Comparison of ENCODE assay signal across 8 cellular contexts in the genomic region with DNA sequence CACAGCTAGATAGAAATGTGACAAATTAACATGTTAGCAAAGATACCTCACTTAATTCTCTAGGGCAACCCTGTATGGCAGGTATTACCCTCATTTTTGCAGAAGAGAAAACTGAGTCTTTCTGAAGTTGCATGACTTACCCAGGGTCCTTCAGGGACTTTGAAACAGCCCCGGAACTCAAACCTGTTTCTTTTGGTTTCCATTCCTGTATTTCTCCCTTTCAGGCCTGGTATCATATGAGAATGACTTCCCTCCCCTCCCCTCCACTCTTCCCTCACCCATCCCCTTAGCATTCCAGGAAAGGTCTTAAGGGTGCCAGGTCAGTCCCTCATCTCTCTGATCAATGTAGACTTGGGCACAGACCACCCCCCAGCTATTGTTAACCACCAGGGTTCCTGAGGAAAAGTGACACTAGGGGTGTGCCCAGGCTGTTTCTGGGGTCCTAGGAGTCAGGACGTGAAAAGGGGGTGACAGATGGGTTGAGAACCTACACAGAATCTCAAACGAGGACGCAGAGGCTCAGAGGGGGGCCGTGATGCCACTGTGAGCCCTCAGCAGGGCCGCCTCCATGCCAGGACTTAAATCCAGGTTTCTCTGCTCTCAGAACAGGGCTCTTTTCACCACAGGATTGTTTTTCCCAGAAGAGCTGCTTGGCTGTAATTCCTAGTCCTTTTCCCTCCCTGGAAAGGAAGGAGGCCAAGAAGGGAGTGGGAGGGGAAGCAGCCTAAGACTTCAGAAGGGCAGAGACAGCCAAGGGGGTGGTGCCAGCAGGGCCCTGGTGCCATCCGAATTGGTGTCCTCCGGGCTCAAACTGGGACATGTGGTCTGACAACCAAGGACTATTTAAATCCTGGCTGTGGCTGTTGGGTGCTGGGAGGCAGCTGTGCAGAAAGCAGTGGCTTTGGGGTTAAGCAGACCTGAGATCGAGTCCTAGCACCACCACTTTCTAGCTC. TPM values are rescaled to one million over a fixed set of nuclear protein-coding genes. Genes with fewer than 3 reads are reported as not detected.
DNase-seq lines count a peak whose midpoint lies in the region; ATAC-seq, FAIRE-seq and TF ChIP-seq lines count a peak whose summit lies in the region.

No MANE protein-coding gene starts in this region.

- no peaks in the 10 kb centered on the region for H3K9me3 ChIP-seq in right atrium auricular region
- H3K9me3 ChIP-seq in skeletal muscle tissue (ENCODE audit: control insufficient read depth in 3 of 3, low read length in 3 of 3) = no peaks in the 10 kb centered on the region

- peak overlapping the region; percentile 100 for H3K27ac ChIP-seq in right atrium auricular region
- peak overlapping the region; percentile 99 for H3K27ac ChIP-seq in skeletal muscle tissue (ENCODE audit: low read depth, low read length)

- CTCF ChIA-PET in activated B cell treated with CpG ODN at 0.5 μM for 24 hours (lab: Charles Lee) = interaction anchor here (1.0 to 1.7 kb wide), 4 partner anchors 18 to 76 kb away, joined by 3 to 8 read pairs (median 4); no protein-coding TSS in a partner anchor

- H3K27me3 ChIP-seq in right atrium auricular region = no peaks in the 10 kb centered on the region
- no peaks in the 10 kb centered on the region for H3K27me3 ChIP-seq in skeletal muscle tissue (ENCODE audit: control insufficient read depth in 3 of 3, insufficient read depth in 3 of 3, low read length in 3 of 3)

- no peaks in the 10 kb centered on the region for H3K36me3 ChIP-seq in right atrium auricular region
- H3K36me3 ChIP-seq in skeletal muscle tissue (ENCODE audit: control insufficient read depth in 3 of 3, insufficient read depth in 3 of 3, low read length in 3 of 3) = no peaks in the 10 kb centered on the region

- TF ChIP-seq CTCF in activated B cell treated with CpG ODN at 0.5 μM for 24 hours (IDR thresholded peaks at IDR 0.05) (no peak), right atrium auricular region (IDR thresholded peaks at IDR 0.05) (no peak)

- peak overlapping the region; percentile 100 for H3K27ac Mint-ChIP-seq in activated B cell treated with CpG ODN at 0.5 μM for 24 hours

- peaks cover 7% of the 10 kb centered on the region for H3K36me3 Mint-ChIP-seq in activated B cell treated with CpG ODN at 0.5 μM for 24 hours (ENCODE audit: low read depth)

- DNase-seq in GM18507 (ENCODE audit: extremely low spot score, insufficient read length, low read depth) (no peak), activated B cell treated with CpG ODN at 0.5 μM for 24 hours (no peak), right atrium auricular region (ENCODE audit: low spot score) (no peak)
- no peak for DNase-seq in effector CD8-positive, alpha-beta T cell (lab: John Stamatoyannopoulos, UW)

- H3K4me3 ChIP-seq in right atrium auricular region = no peak overlapping the region
- H3K4me3 ChIP-seq in skeletal muscle tissue (ENCODE audit: low read length in 3 of 3) = peak overlapping the region in 2 of 3 donors; percentile 13 to 23

- peak overlapping the region; percentile 64 to 76 (median 70) for H3K9ac ChIP-seq in skeletal muscle tissue (ENCODE audit: low read depth in 1 of 3, low read length in 3 of 3)

- POLR2A ChIA-PET in activated B cell treated with CpG ODN at 0.5 μM for 24 hours (lab: Charles Lee) = interaction anchor here (0.6 to 3.0 kb wide), 12 partner anchors 17 to 947 kb away, joined by 3 to 15 read pairs (median 4); no protein-coding TSS in a partner anchor

- peak overlapping the region; percentile 68 for H3K4me3 Mint-ChIP-seq in activated B cell treated with CpG ODN at 0.5 μM for 24 hours

- ATAC-seq in activated B cell treated with CpG ODN at 0.5 μM for 24 hours (ENCODE audit: low read depth) (peak; percentile 32), HG03108 (IDR thresholded peaks at IDR 0.05; ENCODE audit: unreplicated experiment) (no peak), GM18861 (IDR thresholded peaks at IDR 0.05; ENCODE audit: unreplicated experiment) (no peak), HG03039 (IDR thresholded peaks at IDR 0.05; ENCODE audit: unreplicated experiment) (no peak)

- no peaks in the 10 kb centered on the region for H3K27me3 Mint-ChIP-seq in activated B cell treated with CpG ODN at 0.5 μM for 24 hours

- H3K4me1 ChIP-seq in right atrium auricular region (peaks cover 0 to 40% of the 10 kb centered on the region in 2 donors), skeletal muscle tissue (ENCODE audit: control insufficient read depth in 3 of 3, insufficient read depth in 3 of 3, low read length in 3 of 3) (peaks cover 27 to 30% (median 29%) of the 10 kb centered on the region in 3 donors)

- intact Hi-C loops in activated B cell treated with CpG ODN at 0.5 μM for 24 hours (cut with micrococcal nuclease) = loop anchor here (2.0 to 5.0 kb wide), 3 partner anchors 111 to 171 kb away; partner anchors contain the start of gene TMEM222

- FAIRE-seq in GM18507 (lab: Jason Lieb, UNC) = peak; percentile 74

- H3K9me3 Mint-ChIP-seq in activated B cell treated with CpG ODN at 0.5 μM for 24 hours = no peaks in the 10 kb centered on the region

- peaks cover 55% of the 10 kb centered on the region for H3K4me1 Mint-ChIP-seq in activated B cell treated with CpG ODN at 0.5 μM for 24 hours

RNA-seq across cellular contexts. Expression of gene WASF2, which starts 2.1 kb away (rescaled TPM):
- total RNA-seq in activated B cell treated with CpG ODN at 0.5 μM for 24 hours (136 and 137 TPM in 2 replicates), right atrium auricular region (10 to 100 TPM; 20.7 to 49.0 TPM), skeletal muscle tissue (25.6 TPM)

Comparison
In these comparisons a context has a peak if more than half of its experiments do, and no peak if none do; other contexts are left out.
1. H3K4me3 ChIP-seq: peak in skeletal muscle tissue (2 of 3); none in right atrium auricular region (0 of 2).